ENCODE assay signal across 11 cellular contexts in genomic region chr5:119398713-119399492, GRCh38. TPM values are rescaled to one million over a fixed set of nuclear protein-coding genes. Genes with fewer than 3 reads are reported as not detected.
DNase-seq lines count a peak whose midpoint lies in the region; ATAC-seq, FAIRE-seq and TF ChIP-seq lines count a peak whose summit lies in the region.
"Had no signal": no experiment of that assay in that cellular context is flagged by ENCODE, and none has a peak within 500 bp of the region (broad histone marks: within the 10 kb centered on the region; RNA-seq: fewer than 3 reads in every experiment).

No MANE protein-coding gene starts in this region.

- no peaks in the 10 kb centered on the region for H3K79me2 ChIP-seq in GM23338 (replicated peaks; ENCODE audit: insufficient read depth)

- no peaks in the 10 kb centered on the region for H3K9me3 ChIP-seq in kidney (ENCODE audit: control insufficient read depth in 1 of 2, low read length in 2 of 2)

- TF ChIP-seq CTCF in HFFc6 (IDR thresholded peaks at IDR 0.05) = no peak
- no peak for TF ChIP-seq CTCF in kidney (IDR thresholded peaks at IDR 0.05; ENCODE audit: borderline replicate concordance, extremely low read depth, insufficient read depth)
- no peak for TF ChIP-seq CTCF in GM23338 (conservative IDR thresholded peaks at IDR 0.05; ENCODE audit: low read depth in 2 of 2)

- DNase-seq in HFFc6 = peak; percentile 29
- DNase-seq in activated naive CD8-positive, alpha-beta T cell treated with anti-CD3 and anti-CD28 coated beads for 36 hours = no peak
- peak; percentile 87 for DNase-seq in kidney
- DNase-seq in stimulated activated naive B cell treated with anti-CD40 and anti-IgM and Interleukin-4, amounts not matched to agents 10 μg/mL and 1 μg/mL and 100 μg/mL, for 72 hours = no peak
- DNase-seq in ecto neural progenitor cell (ENCODE audit: low spot score) = no peak
- DNase-seq in NCI-H2196 treated with DMSO at 0.1 percent for 48 hours (lab: John Stamatoyannopoulos, UW; ENCODE audit: unreplicated experiment) = no peak
- no peak for DNase-seq in GM23338 (ENCODE audit: low spot score)
- no peak for DNase-seq in NCI-H524 treated with DMSO at 0.1 percent for 48 hours (lab: John Stamatoyannopoulos, UW)
- DNase-seq: WERI-Rb-1 had no signal

- H3K36me3 ChIP-seq in kidney (ENCODE audit: control insufficient read depth in 1 of 2, insufficient read depth in 2 of 2, low read length in 2 of 2) (no peaks in the 10 kb centered on the region), GM23338 (ENCODE audit: insufficient read depth) (no peaks in the 10 kb centered on the region)
- H3K36me3 ChIP-seq: WERI-Rb-1 had no signal

- no peak for FAIRE-seq in kidney (lab: Jason Lieb, UNC)

- H3K27me3 Mint-ChIP-seq in HFFc6 (ENCODE audit: insufficient read depth) (peaks cover 2% of the 10 kb centered on the region; the same call in 1 of the 2 replicates), GM23338 (ENCODE audit: insufficient read depth, low read depth, poor library complexity) (peaks cover 3% of the 10 kb centered on the region)
- no peaks in the 10 kb centered on the region for H3K27me3 Mint-ChIP-seq in activated naive CD8-positive, alpha-beta T cell treated with anti-CD3 and anti-CD28 coated beads for 36 hours
- no peaks in the 10 kb centered on the region for H3K27me3 Mint-ChIP-seq in stimulated activated naive B cell treated with anti-CD40 and anti-IgM and Interleukin-4, amounts not matched to agents 10 μg/mL and 1 μg/mL and 100 μg/mL, for 72 hours
- H3K27me3 Mint-ChIP-seq: central memory CD8-positive, alpha-beta T cell had no signal

- no peak for ATAC-seq in stimulated activated naive B cell treated with anti-CD40 and anti-IgM and Interleukin-4, amounts not matched to agents 10 μg/mL and 1 μg/mL and 100 μg/mL, for 72 hours (replicated peaks)
- no peak for ATAC-seq in GM23338

- H3K4me3 Mint-ChIP-seq in HFFc6 (peak overlapping the region; percentile 30; the same call in 1 of the 2 replicates), GM23338 (no peak overlapping the region)
- peak overlapping the region; percentile 7 for H3K4me3 Mint-ChIP-seq in activated naive CD8-positive, alpha-beta T cell treated with anti-CD3 and anti-CD28 coated beads for 36 hours
- no peak overlapping the region for H3K4me3 Mint-ChIP-seq in stimulated activated naive B cell treated with anti-CD40 and anti-IgM and Interleukin-4, amounts not matched to agents 10 μg/mL and 1 μg/mL and 100 μg/mL, for 72 hours
- H3K4me3 Mint-ChIP-seq: central memory CD8-positive, alpha-beta T cell; nephron had no signal

- no peaks in the 10 kb centered on the region for H3K9me2 ChIP-seq in GM23338 (ENCODE audit: insufficient read depth)

- H3K4me3 ChIP-seq in kidney (ENCODE audit: low read length in 2 of 2) = no peak overlapping the region
- H3K4me3 ChIP-seq in GM23338 = no peak overlapping the region

- H2AFZ ChIP-seq in GM23338 = no peak overlapping the region

- H3K4me1 Mint-ChIP-seq in HFFc6 (ENCODE audit: low read depth) (peaks cover 49% of the 10 kb centered on the region), GM23338 (peaks cover 37% of the 10 kb centered on the region)
- H3K4me1 Mint-ChIP-seq in activated naive CD8-positive, alpha-beta T cell treated with anti-CD3 and anti-CD28 coated beads for 36 hours = peaks cover 70% of the 10 kb centered on the region
- H3K4me1 Mint-ChIP-seq in stimulated activated naive B cell treated with anti-CD40 and anti-IgM and Interleukin-4, amounts not matched to agents 10 μg/mL and 1 μg/mL and 100 μg/mL, for 72 hours = peaks cover 40 to 74% of the 10 kb centered on the region in 2 donors

- no peak overlapping the region for H3K4me2 ChIP-seq in GM23338

- H3K36me3 Mint-ChIP-seq in HFFc6 (ENCODE audit: low read depth) (peaks cover 5% of the 10 kb centered on the region), GM23338 (ENCODE audit: low read depth) (no peaks in the 10 kb centered on the region)
- peaks cover 50% of the 10 kb centered on the region for H3K36me3 Mint-ChIP-seq in activated naive CD8-positive, alpha-beta T cell treated with anti-CD3 and anti-CD28 coated beads for 36 hours
- H3K36me3 Mint-ChIP-seq in stimulated activated naive B cell treated with anti-CD40 and anti-IgM and Interleukin-4, amounts not matched to agents 10 μg/mL and 1 μg/mL and 100 μg/mL, for 72 hours = peaks cover 24 to 36% of the 10 kb centered on the region in 2 donors

- intact Hi-C loops in kidney (cut with DNase I) = no loop called here

- H4K20me1 ChIP-seq in GM23338 (replicated peaks; ENCODE audit: insufficient read depth) = no peaks in the 10 kb centered on the region

- no peaks in the 10 kb centered on the region for H3K27me3 ChIP-seq in GM23338 (ENCODE audit: insufficient read depth)

- H3K27ac Mint-ChIP-seq in HFFc6 (peak overlapping the region; percentile 74), GM23338 (no peak overlapping the region)
- H3K27ac Mint-ChIP-seq in activated naive CD8-positive, alpha-beta T cell treated with anti-CD3 and anti-CD28 coated beads for 36 hours = peak overlapping the region; percentile 94
- peak overlapping the region; percentile 76 for H3K27ac Mint-ChIP-seq in stimulated activated naive B cell treated with anti-CD40 and anti-IgM and Interleukin-4, amounts not matched to agents 10 μg/mL and 1 μg/mL and 100 μg/mL, for 72 hours

- peak overlapping the region in 1 of 2 donors; percentile 12 for H3K9ac ChIP-seq in kidney (ENCODE audit: low read length in 2 of 2)

- H3K9me3 Mint-ChIP-seq in HFFc6 (no peaks in the 10 kb centered on the region), GM23338 (no peaks in the 10 kb centered on the region)
- peaks cover 4% of the 10 kb centered on the region for H3K9me3 Mint-ChIP-seq in activated naive CD8-positive, alpha-beta T cell treated with anti-CD3 and anti-CD28 coated beads for 36 hours
- no peaks in the 10 kb centered on the region for H3K9me3 Mint-ChIP-seq in stimulated activated naive B cell treated with anti-CD40 and anti-IgM and Interleukin-4, amounts not matched to agents 10 μg/mL and 1 μg/mL and 100 μg/mL, for 72 hours
- H3K9me3 Mint-ChIP-seq: central memory CD8-positive, alpha-beta T cell; nephron had no signal

- peaks cover 3 to 15% of the 10 kb centered on the region in 2 donors for H3K4me1 ChIP-seq in kidney (ENCODE audit: control insufficient read depth in 1 of 2, insufficient read depth in 1 of 2, low read depth in 1 of 2, low read length in 2 of 2)
- H3K4me1 ChIP-seq in GM23338 (ENCODE audit: insufficient read depth) = peaks cover 31% of the 10 kb centered on the region

- H3K27ac ChIP-seq in kidney (ENCODE audit: low read depth in 2 of 2, low read length in 2 of 2) = peak overlapping the region; percentile 39 to 66
- no peak overlapping the region for H3K27ac ChIP-seq in GM23338 (ENCODE audit: low read depth)
- H3K27ac ChIP-seq: WERI-Rb-1 had no signal

- H3F3A ChIP-seq in GM23338 (replicated peaks; ENCODE audit: low read depth) = no peaks in the 10 kb centered on the region

TF ChIP-seq in GM23338, 12 proteins besides CTCF, POLR2A, EP300 and RAD21 (continues in another document):
- no peak for TF ChIP-seq JUNB (IDR thresholded peaks at IDR 0.05; ENCODE audit: unreplicated experiment)
- no peak for TF ChIP-seq ZNF331 (CRISPR knock-in tag; IDR thresholded peaks at IDR 0.05; ENCODE audit: low read depth)
- TF ChIP-seq STAT1 (IDR thresholded peaks at IDR 0.05; ENCODE audit: unreplicated experiment) = no peak
- TF ChIP-seq, protein P1, sequence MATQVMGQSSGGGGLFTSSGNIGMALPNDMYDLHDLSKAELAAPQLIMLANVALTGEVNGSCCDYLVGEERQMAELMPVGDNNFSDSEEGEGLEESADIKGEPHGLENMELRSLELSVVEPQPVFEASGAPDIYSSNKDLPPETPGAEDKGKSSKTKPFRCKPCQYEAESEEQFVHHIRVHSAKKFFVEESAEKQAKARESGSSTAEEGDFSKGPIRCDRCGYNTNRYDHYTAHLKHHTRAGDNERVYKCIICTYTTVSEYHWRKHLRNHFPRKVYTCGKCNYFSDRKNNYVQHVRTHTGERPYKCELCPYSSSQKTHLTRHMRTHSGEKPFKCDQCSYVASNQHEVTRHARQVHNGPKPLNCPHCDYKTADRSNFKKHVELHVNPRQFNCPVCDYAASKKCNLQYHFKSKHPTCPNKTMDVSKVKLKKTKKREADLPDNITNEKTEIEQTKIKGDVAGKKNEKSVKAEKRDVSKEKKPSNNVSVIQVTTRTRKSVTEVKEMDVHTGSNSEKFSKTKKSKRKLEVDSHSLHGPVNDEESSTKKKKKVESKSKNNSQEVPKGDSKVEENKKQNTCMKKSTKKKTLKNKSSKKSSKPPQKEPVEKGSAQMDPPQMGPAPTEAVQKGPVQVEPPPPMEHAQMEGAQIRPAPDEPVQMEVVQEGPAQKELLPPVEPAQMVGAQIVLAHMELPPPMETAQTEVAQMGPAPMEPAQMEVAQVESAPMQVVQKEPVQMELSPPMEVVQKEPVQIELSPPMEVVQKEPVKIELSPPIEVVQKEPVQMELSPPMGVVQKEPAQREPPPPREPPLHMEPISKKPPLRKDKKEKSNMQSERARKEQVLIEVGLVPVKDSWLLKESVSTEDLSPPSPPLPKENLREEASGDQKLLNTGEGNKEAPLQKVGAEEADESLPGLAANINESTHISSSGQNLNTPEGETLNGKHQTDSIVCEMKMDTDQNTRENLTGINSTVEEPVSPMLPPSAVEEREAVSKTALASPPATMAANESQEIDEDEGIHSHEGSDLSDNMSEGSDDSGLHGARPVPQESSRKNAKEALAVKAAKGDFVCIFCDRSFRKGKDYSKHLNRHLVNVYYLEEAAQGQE (IDR thresholded peaks at IDR 0.05; ENCODE audit: unreplicated experiment) = no peak

RNA-seq across cellular contexts. Expression of gene TNFAIP8, which starts 43.1 kb away (rescaled TPM):
- total RNA-seq in HFFc6 (2021; fragmentation: NEBNext Ultra II Directional; extraction: Animal tissue kit (Norgen Biotek cat#: 25700)) = 10 to 100 TPM in 4 of 6 experiments, 1 to 10 TPM in 2; 8.0 to 13.9 (median 10.5) TPM
- total RNA-seq in activated naive CD8-positive, alpha-beta T cell treated with anti-CD3 and anti-CD28 coated beads for 36 hours = 100 to 1,000 TPM; 176 to 178 TPM
- total RNA-seq in kidney = 41.5 TPM
- polyA plus RNA-seq in kidney (ENCODE audit: insufficient read depth, low read depth, low replicate concordance) (13.3 TPM), GM23338 (2016; fragmentation: Nextera tagmentation; extraction: Ambion mirVana) (10.6 and 12.8 TPM in 2 replicates)
- total RNA-seq in GM23338 (2014; rRNA removed; shearing (Covaris generic)) = 29.2 and 30.1 TPM in 2 replicates

RNA-seq across cellular contexts. Expression of gene HSD17B4, which starts 53.4 kb away (rescaled TPM):
- total RNA-seq in HFFc6 (2021; fragmentation: NEBNext Ultra II Directional; extraction: Animal tissue kit (Norgen Biotek cat#: 25700)) = 100 to 1,000 TPM in 4 of 6 experiments, 10 to 100 TPM in 2; 93.7 to 139 (median 107) TPM
- total RNA-seq in activated naive CD8-positive, alpha-beta T cell treated with anti-CD3 and anti-CD28 coated beads for 36 hours = 10 to 100 TPM; 68.3 to 74.2 TPM
- 202 TPM for total RNA-seq in kidney
- polyA plus RNA-seq in kidney (ENCODE audit: insufficient read depth, low read depth, low replicate concordance) (212 TPM), GM23338 (2016; fragmentation: Nextera tagmentation; extraction: Ambion mirVana) (328 and 332 TPM in 2 replicates)
- 277 and 326 TPM in 2 replicates for total RNA-seq in GM23338 (2014; rRNA removed; shearing (Covaris generic))

Comparison
In these comparisons a context has a peak if more than half of its experiments do, and no peak if none do; other contexts are left out.
1. DNase-seq: peak in HFFc6 (single experiment) and kidney (single experiment); none in activated naive CD8-positive, alpha-beta T cell treated with anti-CD3 and anti-CD28 coated beads for 36 hours (single experiment), stimulated activated naive B cell treated with anti-CD40 and anti-IgM and Interleukin-4, amounts not matched to agents 10 μg/mL and 1 μg/mL and 100 μg/mL, for 72 hours (single experiment), ecto neural progenitor cell (single experiment), NCI-H2196 treated with DMSO at 0.1 percent for 48 hours (single experiment), GM23338 (single experiment) and NCI-H524 treated with DMSO at 0.1 percent for 48 hours (single experiment).
2. H3K4me3 Mint-ChIP-seq: peak in HFFc6 (single experiment) and activated naive CD8-positive, alpha-beta T cell treated with anti-CD3 and anti-CD28 coated beads for 36 hours (single experiment); none in stimulated activated naive B cell treated with anti-CD40 and anti-IgM and Interleukin-4, amounts not matched to agents 10 μg/mL and 1 μg/mL and 100 μg/mL, for 72 hours (0 of 2) and GM23338 (single experiment).